ENCODE assay signal across 8 cellular contexts in the genomic region with DNA sequence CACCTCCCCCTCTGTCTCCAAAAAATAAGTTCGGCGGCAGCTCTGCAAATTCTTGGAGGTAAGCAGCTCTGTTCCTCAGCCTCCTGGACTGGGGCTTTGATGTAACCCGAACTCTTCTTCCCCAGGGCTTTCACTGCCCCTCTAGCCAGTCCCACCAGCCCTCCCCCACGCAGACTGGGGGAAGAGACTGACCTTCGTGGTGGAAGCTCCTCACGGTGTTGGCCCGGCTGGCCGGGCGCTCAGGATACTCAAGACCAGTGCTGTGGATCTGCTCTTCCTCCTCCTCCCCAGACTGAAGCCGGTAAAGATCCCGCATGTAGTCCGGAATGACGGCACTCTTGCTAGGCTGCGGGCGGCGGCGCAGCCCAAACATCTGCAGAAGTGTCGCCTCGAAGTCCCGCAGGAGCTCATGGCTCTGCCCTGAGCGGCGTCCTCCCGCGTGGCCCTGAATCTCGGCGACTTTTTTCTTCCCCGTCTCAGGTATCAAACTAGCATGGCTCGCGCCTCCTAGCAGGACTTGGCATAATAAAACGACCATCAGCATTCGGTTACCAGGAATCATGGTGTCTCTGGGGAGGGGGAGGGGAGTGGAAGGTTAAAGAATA. TPM values are rescaled to one million over a fixed set of nuclear protein-coding genes. Genes with fewer than 3 reads are reported as not detected.
DNase-seq lines count a peak whose midpoint lies in the region; ATAC-seq and TF ChIP-seq lines count a peak whose summit lies in the region.
"Had no signal": no experiment of that assay in that cellular context is flagged by ENCODE, and none has a peak within 500 bp of the region (broad histone marks: within the 10 kb centered on the region; RNA-seq: fewer than 3 reads in every experiment).

No MANE protein-coding gene starts in this region.

- peaks cover 34% of the 10 kb centered on the region for H3K4me1 Mint-ChIP-seq in endodermal cell
- peaks cover 28% of the 10 kb centered on the region for H3K4me1 Mint-ChIP-seq in type B pancreatic cell (ENCODE audit: unreplicated experiment)

- TF ChIP-seq CTCF in endodermal cell (conservative IDR thresholded peaks at IDR 0.05), result no peak
- no peak for TF ChIP-seq CTCF in type B pancreatic cell (conservative IDR thresholded peaks at IDR 0.05)

- H3K27me3 ChIP-seq in NT2/D1 (ENCODE audit: insufficient read depth, insufficient read length) (no peaks in the 10 kb centered on the region), endodermal cell (ENCODE audit: control insufficient read depth, insufficient read depth, low read length, poor library complexity, severe bottlenecking) (peaks cover 45% of the 10 kb centered on the region)
- H3K27me3 ChIP-seq: foreskin keratinocyte had no signal

- H3K4me3 Mint-ChIP-seq in endodermal cell (peak overlapping the region; percentile 85), type B pancreatic cell (peak overlapping the region; percentile 94)

- H3K9me3 ChIP-seq in NT2/D1 (ENCODE audit: insufficient read depth, low read length) (no peaks in the 10 kb centered on the region), endodermal cell (ENCODE audit: control insufficient read depth, low read length) (no peaks in the 10 kb centered on the region)

- ATAC-seq in activated naive CD4-positive, alpha-beta T cell treated with anti-CD3 and anti-CD28 coated beads, Interleukin-2, amount 50 U/mL, for 72 hours, result no peak
- no peak for ATAC-seq in esophagus mucosa
- ATAC-seq: foreskin keratinocyte had no signal

- DNase-seq in NT2/D1 (ENCODE audit: low read depth, low spot score) (no peak), endodermal cell (peak; percentile 77), midbrain (lab: John Stamatoyannopoulos, UW) (peak; percentile 1), type B pancreatic cell (ENCODE audit: extremely low spot score, unreplicated experiment) (no peak), hepatic stellate cell (ENCODE audit: low spot score) (no peak)
- DNase-seq in activated naive CD4-positive, alpha-beta T cell treated with anti-CD3 and anti-CD28 coated beads, Interleukin-2, amount 50 U/mL, for 72 hours (ENCODE audit: low spot score in 2 of 2), result no peak
- DNase-seq: foreskin keratinocyte had no signal

- peaks cover 6% of the 10 kb centered on the region for H3K4me1 ChIP-seq in NT2/D1 (ENCODE audit: insufficient read depth, insufficient read length)
- H3K4me1 ChIP-seq in endodermal cell (ENCODE audit: control insufficient read depth, insufficient read depth, low read length), result no peaks in the 10 kb centered on the region

- H3K27ac Mint-ChIP-seq in endodermal cell, result peak overlapping the region; percentile 88
- peak overlapping the region; percentile 69 for H3K27ac Mint-ChIP-seq in type B pancreatic cell
- H3K27ac Mint-ChIP-seq in activated naive CD4-positive, alpha-beta T cell treated with anti-CD3 and anti-CD28 coated beads, Interleukin-2, amount 50 U/mL, for 72 hours, result no peak overlapping the region

- H3K9ac ChIP-seq in NT2/D1 (ENCODE audit: insufficient read length, low read depth) (no peak overlapping the region), endodermal cell (ENCODE audit: extremely low read depth, low read length, poor library complexity, severe bottlenecking) (peak overlapping the region; percentile 57)

- H3K9me3 Mint-ChIP-seq in endodermal cell (no peaks in the 10 kb centered on the region), type B pancreatic cell (no peaks in the 10 kb centered on the region)
- H3K9me3 Mint-ChIP-seq in activated naive CD4-positive, alpha-beta T cell treated with anti-CD3 and anti-CD28 coated beads, Interleukin-2, amount 50 U/mL, for 72 hours, result peaks cover 0 to 4% of the 10 kb centered on the region in 2 donors

- peak overlapping the region; percentile 18 for H3K4me3 ChIP-seq in NT2/D1 (ENCODE audit: insufficient read length, low read depth)
- peak overlapping the region; percentile 85 for H3K4me3 ChIP-seq in endodermal cell (ENCODE audit: low read length)

- H3K36me3 Mint-ChIP-seq in endodermal cell (ENCODE audit: low read depth), result peaks cover 24% of the 10 kb centered on the region
- H3K36me3 Mint-ChIP-seq in type B pancreatic cell, result peaks cover 24% of the 10 kb centered on the region
- H3K36me3 Mint-ChIP-seq in activated naive CD4-positive, alpha-beta T cell treated with anti-CD3 and anti-CD28 coated beads, Interleukin-2, amount 50 U/mL, for 72 hours, result peaks cover 0 to 10% of the 10 kb centered on the region in 2 donors

- WGBS in endodermal cell (ENCODE audit: insufficient coverage in 1 of 2, insufficient read length in 1 of 2), 2 experiments, result 4 to 9% methylated on average over 8 to 31 of the region's 31 CpGs

- no peak overlapping the region for H3K27ac ChIP-seq in endodermal cell (ENCODE audit: low read depth, low read length)
- H3K27ac ChIP-seq: foreskin keratinocyte had no signal

- H3K36me3 ChIP-seq in NT2/D1 (ENCODE audit: insufficient read depth, insufficient read length, low read length) (peaks cover 68% of the 10 kb centered on the region), endodermal cell (ENCODE audit: control insufficient read depth, insufficient read depth, low read length) (peaks cover 26% of the 10 kb centered on the region)

- H3K27me3 Mint-ChIP-seq in endodermal cell (ENCODE audit: insufficient read depth) (peaks cover 80% of the 10 kb centered on the region), type B pancreatic cell (peaks cover 80% of the 10 kb centered on the region)

RNA-seq across cellular contexts. Expression of gene BMP4, which starts 4.9 kb away (rescaled TPM):
- total RNA-seq in endodermal cell, result 10 to 100 TPM; 13.0 to 19.9 TPM
- 23.8 TPM for polyA plus RNA-seq in endodermal cell (2013, experiment 1 of 2)
- polyA plus RNA-seq in endodermal cell (2013, experiment 2 of 2), result 21.4 TPM
- 12.4 and 36.4 TPM in 2 replicates for total RNA-seq in type B pancreatic cell (ENCODE audit: low replicate concordance)
- not detected for total RNA-seq in activated naive CD4-positive, alpha-beta T cell treated with anti-CD3 and anti-CD28 coated beads, Interleukin-2, amount 50 U/mL, for 72 hours
- total RNA-seq in esophagus mucosa, result 2.0 TPM

Comparison
In these comparisons a context has a peak if more than half of its experiments do, and no peak if none do; other contexts are left out.
1. DNase-seq: peak in endodermal cell (single experiment) and midbrain (single experiment); none in NT2/D1 (single experiment), type B pancreatic cell (single experiment), activated naive CD4-positive, alpha-beta T cell treated with anti-CD3 and anti-CD28 coated beads, Interleukin-2, amount 50 U/mL, for 72 hours (0 of 2) and hepatic stellate cell (single experiment).
2. H3K27ac Mint-ChIP-seq: peak in endodermal cell (single experiment) and type B pancreatic cell (single experiment); none in activated naive CD4-positive, alpha-beta T cell treated with anti-CD3 and anti-CD28 coated beads, Interleukin-2, amount 50 U/mL, for 72 hours (0 of 2).